ENCODE assay signal across 8 cellular contexts in the genomic region with DNA sequence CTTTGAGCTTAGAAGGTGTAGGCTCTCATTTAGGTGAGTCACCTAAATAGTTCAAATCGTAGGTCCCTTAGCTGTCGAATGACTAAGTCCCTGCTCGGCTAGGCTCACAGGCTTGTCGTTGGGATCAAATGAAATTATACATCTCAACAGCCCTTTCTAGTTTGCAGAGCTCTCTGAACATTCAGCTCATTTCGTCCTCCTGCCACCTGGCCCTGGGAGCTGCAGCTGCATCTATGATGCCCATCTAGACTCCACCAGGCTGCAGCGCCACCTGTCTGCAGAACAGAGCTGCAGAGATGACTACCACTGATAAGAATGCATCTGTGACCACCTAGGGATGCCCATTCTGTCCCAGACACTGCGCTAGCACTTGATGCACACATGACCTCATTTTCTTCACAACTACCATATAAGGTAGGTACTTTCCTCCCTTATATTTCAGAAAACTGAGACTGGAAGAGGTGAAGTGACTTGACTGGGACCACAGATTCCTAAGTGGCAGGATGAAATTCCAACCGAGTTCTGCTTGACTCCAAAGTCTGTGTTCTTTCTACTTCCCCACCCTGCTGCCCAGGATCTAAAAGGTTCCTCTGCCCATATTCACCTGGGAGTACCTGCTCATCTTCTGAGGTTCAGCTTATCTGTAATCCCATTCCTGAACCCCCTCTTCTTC.
DNase-seq lines count a peak whose midpoint lies in the region; ATAC-seq and TF ChIP-seq lines count a peak whose summit lies in the region.

No MANE protein-coding gene starts in this region.

- dilution Hi-C loops in IMR-90 (cut with HindIII; ENCODE audit: low sequenced_read_pairs, unreplicated experiment) = no loop called here

- POLR2A ChIA-PET in AG04450 (lab: Yijun Ruan, JAX) = interaction anchor here (0.9 to 1.0 kb wide), 2 partner anchors 70 to 94 kb away, joined by 3 read pairs; no protein-coding TSS in a partner anchor
- POLR2A ChIA-PET in IMR-90 (lab: Charles Lee; ENCODE audit: unreplicated experiment) = no interaction called here

- H2BK120ac ChIP-seq in IMR-90 (ENCODE audit: low read depth, low read length) = peak overlapping the region; percentile 69

- no peaks in the 10 kb centered on the region for H4K20me1 ChIP-seq in IMR-90 (ENCODE audit: insufficient read depth, low read length)
- H4K20me1 ChIP-seq in OCI-LY1 (ENCODE audit: insufficient read depth, low read length) = no peaks in the 10 kb centered on the region

- CTCF ChIA-PET in AG04450 (lab: Charles Lee) = interaction anchor here (0.6 to 4.7 kb wide), 37 partner anchors 9 to 522 kb away, joined by 3 to 55 read pairs (median 4); no protein-coding TSS in a partner anchor
- CTCF ChIA-PET in IMR-90 (lab: Yijun Ruan, JAX) = interaction anchor here (0.5 to 1.9 kb wide), 15 partner anchors 10 to 1417 kb away, joined by 3 to 10 read pairs (median 4); no protein-coding TSS in a partner anchor

- H3K9me2 ChIP-seq in OCI-LY1 (ENCODE audit: low read depth, low read length) = no peaks in the 10 kb centered on the region

- H2BK15ac ChIP-seq in IMR-90 (ENCODE audit: low read depth, low read length) = peak overlapping the region; percentile 77; the same call in 1 of the 3 replicates

- TF ChIP-seq CTCF in AG04450 (IDR thresholded peaks at IDR 0.05; ENCODE audit: low read depth, low read length) = peak; percentile 81
- peak; percentile 84 for TF ChIP-seq CTCF in GM13977 (IDR thresholded peaks at IDR 0.05; ENCODE audit: extremely low read depth, insufficient read depth, missing control alignments)
- TF ChIP-seq CTCF in IMR-90 (conservative IDR thresholded peaks at IDR 0.05; ENCODE audit: low read depth, low read length) = peak; percentile 81
- TF ChIP-seq CTCF in OCI-LY1 (IDR thresholded peaks at IDR 0.05; ENCODE audit: low read length) = peak; percentile 83
- TF ChIP-seq CTCF in ascending aorta (IDR thresholded peaks at IDR 0.05) = peak; percentile 64 to 87 (median 68)
- peak; percentile 89 for TF ChIP-seq CTCF in kidney epithelial cell (IDR thresholded peaks at IDR 0.05; ENCODE audit: insufficient read depth, low read length, poor library complexity, severe bottlenecking)

- WGBS in IMR-90 (ENCODE audit: extremely low coverage in 2 of 2, insufficient read length in 1 of 2), 2 experiments = 28% methylated on average over 5 of the region's 8 CpGs; no CpG with 5 or more reads in 1 of the 2 experiments

- peak overlapping the region; percentile 4 for H2BK5ac ChIP-seq in IMR-90 (ENCODE audit: low read depth, low read length, poor library complexity, severe bottlenecking)

- H3K18ac ChIP-seq in IMR-90 (ENCODE audit: low read depth, low read length) = peak overlapping the region; percentile 16; the same call in 1 of the 2 replicates

- H3K14ac ChIP-seq in IMR-90 (replicated peaks; ENCODE audit: low read depth, low read length) = peak overlapping the region; percentile 31; the same call in 1 of the 2 replicates

- in situ Hi-C loops in GM13977 (cut with MboI; ENCODE audit: low pct_unique_long_range_greater_than_20kb, low sequenced_read_pairs, unreplicated experiment) (no loop called here), IMR-90 (cut with MboI; ENCODE audit: low sequenced_read_pairs) (no loop called here)

- no peaks in the 10 kb centered on the region for H3K79me2 ChIP-seq in OCI-LY1 (ENCODE audit: insufficient read depth, low read length)

- no peak overlapping the region for H3K4me2 ChIP-seq in IMR-90 (ENCODE audit: low read depth, low read length)
- H3K4me2 ChIP-seq in OCI-LY1 (ENCODE audit: low read length) = no peak overlapping the region

- TF ChIP-seq POLR2A in IMR-90 (IDR thresholded peaks at IDR 0.05; ENCODE audit: low read depth, low read length) = no peak

- H3K9me3 ChIP-seq in AG04450 (ENCODE audit: control insufficient read depth, insufficient read depth, low read length) = no peaks in the 10 kb centered on the region
- H3K9me3 ChIP-seq in IMR-90 (ENCODE audit: control insufficient read depth, insufficient read depth, low read length) = no peaks in the 10 kb centered on the region
- no peaks in the 10 kb centered on the region for H3K9me3 ChIP-seq in OCI-LY1 (ENCODE audit: low read length)
- H3K9me3 ChIP-seq in ascending aorta = no peaks in the 10 kb centered on the region

- BruUV-seq in IMR-90 (replicated peaks; lab: Mats Ljungman, UMichigan) = no TSS peak

- H3K27me3 ChIP-seq in AG04450 (ENCODE audit: control insufficient read depth, insufficient read depth, low read length) = no peaks in the 10 kb centered on the region
- H3K27me3 ChIP-seq in IMR-90 (ENCODE audit: control insufficient read depth, insufficient read depth, low read length) = no peaks in the 10 kb centered on the region
- no peaks in the 10 kb centered on the region for H3K27me3 ChIP-seq in OCI-LY1 (ENCODE audit: insufficient read depth, low read length)
- no peaks in the 10 kb centered on the region for H3K27me3 ChIP-seq in ascending aorta
- no peaks in the 10 kb centered on the region for H3K27me3 ChIP-seq in kidney epithelial cell (ENCODE audit: control insufficient read depth, insufficient read depth, low read length)

- H3K56ac ChIP-seq in IMR-90 (ENCODE audit: extremely low read depth, insufficient read depth, low read length) = peak overlapping the region; percentile 10; the same call in 1 of the 2 replicates

- ATAC-seq in IMR-90 (ENCODE audit: low read depth) = peak; percentile 90

- H3K4me3 ChIP-seq in AG04450 (ENCODE audit: low read depth, low read length) (no peak overlapping the region), IMR-90 (ENCODE audit: insufficient read depth, low read depth, low read length) (no peak overlapping the region), OCI-LY1 (ENCODE audit: low read depth, low read length, poor library complexity, severe bottlenecking) (no peak overlapping the region), ascending aorta (no peak overlapping the region), kidney epithelial cell (ENCODE audit: low read depth, low read length) (no peak overlapping the region)

- DNase-seq in AG04450 (ENCODE audit: low read depth, low spot score) (peak; percentile 54), GM13977 (ENCODE audit: low spot score) (peak; percentile 55), IMR-90 (peak; percentile 91), ascending aorta (ENCODE audit: low spot score in 2 of 2) (peak; percentile 14 to 79), kidney epithelial cell (ENCODE audit: low read depth) (peak; percentile 89), activated gamma-delta T cell treated with Interleukin-2 at 50 U/mL for 16 hours (no peak)
- peak; percentile 30 to 48 for DNase-seq in stimulated activated CD8-positive, alpha-beta memory T cell treated with anti-CD3 and anti-CD28 coated beads, Interleukin-2, amount 100 ng/mL, for 48 hours (ENCODE audit: low read depth in 2 of 2)

- no peaks in the 10 kb centered on the region for H3F3A ChIP-seq in OCI-LY1 (ENCODE audit: insufficient read depth, low read length)

- H3K27ac ChIP-seq in AG04450 (ENCODE audit: low read depth, low read length) = peak overlapping the region; percentile 39
- no peak overlapping the region for H3K27ac ChIP-seq in IMR-90 (ENCODE audit: insufficient read depth, low read length)
- H3K27ac ChIP-seq in OCI-LY1 (ENCODE audit: low read depth, low read length, poor library complexity, severe bottlenecking) = no peak overlapping the region
- H3K27ac ChIP-seq in ascending aorta = no peak overlapping the region

- peak overlapping the region in 1 of 2 experiments; percentile 77; a peak in 1 of 4 replicates for H4K8ac ChIP-seq in IMR-90 (ENCODE audit: low read depth in 2 of 2, low read length in 2 of 2)

- intact Hi-C loops in IMR-90 (cut with micrococcal nuclease) = loop anchor here (1.0 to 5.0 kb wide), 2 partner anchors 69 to 387 kb away; no protein-coding TSS in a partner anchor
- intact Hi-C loops in ascending aorta (cut with DNase I) = loop anchor here (1.0 kb wide), 1 partner anchor 70 kb away; no protein-coding TSS in a partner anchor

- no peak overlapping the region for H4K5ac ChIP-seq in IMR-90 (ENCODE audit: low read depth, low read length)

- H3K9me1 ChIP-seq in IMR-90 (ENCODE audit: insufficient read depth, low read length) = peaks cover 3% of the 10 kb centered on the region; the same call in 1 of the 2 replicates

- H4K91ac ChIP-seq in IMR-90 (ENCODE audit: insufficient read depth, low read depth, low read length) = peak overlapping the region; percentile 40; the same call in 1 of the 2 replicates

- peak overlapping the region; percentile 67 for H2AK9ac ChIP-seq in IMR-90 (replicated peaks; ENCODE audit: low read depth, low read length, poor library complexity)

- peak overlapping the region; percentile 46; the same call in 1 of the 2 replicates for H2AK5ac ChIP-seq in IMR-90 (ENCODE audit: low read depth, low read length)

- peak overlapping the region; percentile 53; the same call in 1 of the 2 replicates for H3K4ac ChIP-seq in IMR-90 (ENCODE audit: low read depth, low read length)

- no peaks in the 10 kb centered on the region for H3K79me1 ChIP-seq in IMR-90 (ENCODE audit: low read depth in 1 of 2, low read length in 2 of 2)

- H2AFZ ChIP-seq in IMR-90 (replicated peaks; ENCODE audit: low read length, poor library complexity) = peak overlapping the region; percentile 67
- no peak overlapping the region for H2AFZ ChIP-seq in OCI-LY1 (ENCODE audit: low read length)

- TF ChIP-seq RAD21 in IMR-90 (IDR thresholded peaks at IDR 0.05; ENCODE audit: low read length) = peak; percentile 75

- H3K36me3 ChIP-seq in IMR-90 (ENCODE audit: control insufficient read depth, insufficient read depth, low read length) (no peaks in the 10 kb centered on the region), OCI-LY1 (ENCODE audit: insufficient read depth, low read length) (no peaks in the 10 kb centered on the region), ascending aorta (no peaks in the 10 kb centered on the region), kidney epithelial cell (ENCODE audit: control insufficient read depth, insufficient read depth, low read length) (no peaks in the 10 kb centered on the region)

- H3K23ac ChIP-seq in IMR-90 (ENCODE audit: low read depth, low read length) = no peak overlapping the region

- no peak overlapping the region for H3K9ac ChIP-seq in IMR-90 (ENCODE audit: low read depth, low read length)
- no peak overlapping the region for H3K9ac ChIP-seq in OCI-LY1 (ENCODE audit: low read length)

- peak overlapping the region; percentile 58; the same call in 1 of the 2 replicates for H2BK20ac ChIP-seq in IMR-90 (ENCODE audit: low read depth, low read length)

- peaks cover 4% of the 10 kb centered on the region; the same call in 1 of the 2 replicates for H3K4me1 ChIP-seq in IMR-90 (ENCODE audit: control insufficient read depth, insufficient read depth, low read length)
- no peaks in the 10 kb centered on the region for H3K4me1 ChIP-seq in OCI-LY1 (ENCODE audit: insufficient read depth, low read length, severe bottlenecking)
- no peaks in the 10 kb centered on the region for H3K4me1 ChIP-seq in ascending aorta

TF ChIP-seq in IMR-90, 13 proteins besides CTCF, POLR2A, EP300 and RAD21 (continues in another document):
- no peak for TF ChIP-seq MAFK (IDR thresholded peaks at IDR 0.05; ENCODE audit: low read depth, low read length)
